Comparison of ENCODE assay signal across 12 cellular contexts in the genomic region with DNA sequence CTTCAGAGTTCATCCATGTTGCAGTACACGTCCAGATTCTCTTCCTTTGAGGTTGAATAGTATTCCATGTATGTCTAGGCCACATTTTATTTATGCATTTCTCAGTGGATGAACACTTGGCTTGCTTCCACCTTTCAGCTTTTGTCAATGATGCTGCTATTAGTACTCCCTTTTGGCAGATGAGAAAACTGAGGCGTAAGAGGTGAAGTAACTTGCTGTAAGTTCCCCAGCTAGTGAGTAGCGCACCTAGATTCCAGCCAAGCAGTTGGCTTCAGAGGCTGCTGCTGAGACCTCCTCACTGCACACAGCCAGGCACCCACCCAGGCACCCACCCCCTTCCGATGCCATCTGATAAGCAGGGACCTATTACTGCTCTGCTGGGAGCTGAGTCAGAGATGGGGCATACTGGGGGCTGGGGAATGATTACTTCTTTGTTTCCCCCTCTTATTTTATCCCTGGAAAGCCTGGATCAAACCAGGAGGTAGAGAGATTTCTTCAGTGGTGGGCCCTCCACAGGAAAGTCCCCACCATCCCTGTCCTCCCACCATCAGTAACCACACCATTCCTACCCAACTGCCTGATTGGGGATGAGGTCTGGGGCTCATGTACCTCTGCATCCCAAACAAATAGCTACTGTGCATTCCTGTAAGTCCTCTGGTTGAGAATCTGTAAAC.
DNase-seq lines count a peak whose midpoint lies in the region; ATAC-seq and TF ChIP-seq lines count a peak whose summit lies in the region.
"Had no signal": no experiment of that assay in that cellular context is flagged by ENCODE, and none has a peak within 500 bp of the region (broad histone marks: within the 10 kb centered on the region; RNA-seq: fewer than 3 reads in every experiment).

No MANE protein-coding gene starts in this region.

- H3K36me3 ChIP-seq in SJSA1: no peaks in the 10 kb centered on the region
- H3K36me3 ChIP-seq: cardiac muscle cell, uterus had no signal

- CTCF ChIA-PET in GM10248 (lab: Yijun Ruan, JAX): interaction anchor here (0.8 to 11.4 kb wide), 10 partner anchors 9 to 714 kb away, joined by 3 to 177 read pairs (median 4); no protein-coding TSS in a partner anchor

- H3K36me3 Mint-ChIP-seq in activated T-cell treated with anti-CD3 and anti-CD28 coated beads, Interleukin-2, amount 50 U/mL, for 24 hours (ENCODE audit: low read depth): no peaks in the 10 kb centered on the region

- peaks cover 33% of the 10 kb centered on the region for H3K4me1 Mint-ChIP-seq in activated T-cell treated with anti-CD3 and anti-CD28 coated beads, Interleukin-2, amount 50 U/mL, for 24 hours (ENCODE audit: low read depth)

- H3K27ac Mint-ChIP-seq in activated T-cell treated with anti-CD3 and anti-CD28 coated beads, Interleukin-2, amount 50 U/mL, for 24 hours: peak overlapping the region; percentile 90

- H3K4me3 ChIP-seq in SJSA1: no peak overlapping the region
- H3K4me3 ChIP-seq: cardiac muscle cell, uterus had no signal

- ATAC-seq in stimulated activated naive CD8-positive, alpha-beta T cell treated with anti-CD3 and anti-CD28 coated beads, Interleukin-15, Interleukin-2, amounts not matched to agents 100 U/mL and 50 U/mL, for 24 hours: no peak
- ATAC-seq in GM21576 (IDR thresholded peaks at IDR 0.05; ENCODE audit: unreplicated experiment): no peak
- ATAC-seq: left colon had no signal

- no peak overlapping the region for H3K4me3 Mint-ChIP-seq in activated T-cell treated with anti-CD3 and anti-CD28 coated beads, Interleukin-2, amount 50 U/mL, for 24 hours

- no peaks in the 10 kb centered on the region for H3K9me3 Mint-ChIP-seq in activated T-cell treated with anti-CD3 and anti-CD28 coated beads, Interleukin-2, amount 50 U/mL, for 24 hours

- peak overlapping the region; percentile 73 for H3K27ac ChIP-seq in SJSA1
- H3K27ac ChIP-seq in epithelial cell of prostate: peak overlapping the region; percentile 83
- H3K27ac ChIP-seq: cardiac muscle cell, uterus had no signal

- TF ChIP-seq CTCF in GM10248 (IDR thresholded peaks at IDR 0.05; ENCODE audit: control extremely low read depth, extremely low read depth, low read depth, missing control alignments): no peak

- POLR2A ChIA-PET in GM10248 (lab: Yijun Ruan, JAX): no interaction called here

- H3K9me3 ChIP-seq in SJSA1 (replicated peaks): no peaks in the 10 kb centered on the region; the same call in 1 of the 2 replicates
- H3K9me3 ChIP-seq: uterus had no signal

- DNase-seq in activated T-cell treated with anti-CD3 and anti-CD28 coated beads, Interleukin-2, amount 50 U/mL, for 24 hours: no peak
- no peak for DNase-seq in activated T-cell treated with anti-CD3 and anti-CD28 coated beads for 4 hours
- peak; percentile 86 to 97 for DNase-seq in SJSA1 (ENCODE audit: low read depth in 1 of 2, low spot score in 2 of 2)
- no peak for DNase-seq in epithelial cell of prostate (ENCODE audit: low read depth, low spot score)
- DNase-seq in stimulated activated naive CD8-positive, alpha-beta T cell treated with anti-CD3 and anti-CD28 coated beads, Interleukin-15, Interleukin-2, amounts not matched to agents 100 U/mL and 50 U/mL, for 24 hours: peak; percentile 36
- no peak for DNase-seq in GM10248 (ENCODE audit: extremely low spot score)
- DNase-seq in dermis blood vessel endothelial cell: no peak
- DNase-seq: H7, left colon, uterus had no signal

- H3K4me1 ChIP-seq in SJSA1 (replicated peaks): peaks cover 41% of the 10 kb centered on the region
- H3K4me1 ChIP-seq: uterus had no signal

- no peaks in the 10 kb centered on the region for H3K27me3 ChIP-seq in SJSA1 (replicated peaks)
- H3K27me3 ChIP-seq: cardiac muscle cell, uterus had no signal

- H3K27me3 Mint-ChIP-seq in activated T-cell treated with anti-CD3 and anti-CD28 coated beads, Interleukin-2, amount 50 U/mL, for 24 hours: no peaks in the 10 kb centered on the region

Comparison
In these comparisons a context has a peak if more than half of its experiments do, and no peak if none do; other contexts are left out.
1. DNase-seq: peak in SJSA1 (2 of 2) and stimulated activated naive CD8-positive, alpha-beta T cell treated with anti-CD3 and anti-CD28 coated beads, Interleukin-15, Interleukin-2, amounts not matched to agents 100 U/mL and 50 U/mL, for 24 hours (single experiment); none in activated T-cell treated with anti-CD3 and anti-CD28 coated beads, Interleukin-2, amount 50 U/mL, for 24 hours (single experiment), activated T-cell treated with anti-CD3 and anti-CD28 coated beads for 4 hours (single experiment), epithelial cell of prostate (single experiment), GM10248 (single experiment) and dermis blood vessel endothelial cell (single experiment).